ENCODE assay signal across 8 cellular contexts in the genomic region with DNA sequence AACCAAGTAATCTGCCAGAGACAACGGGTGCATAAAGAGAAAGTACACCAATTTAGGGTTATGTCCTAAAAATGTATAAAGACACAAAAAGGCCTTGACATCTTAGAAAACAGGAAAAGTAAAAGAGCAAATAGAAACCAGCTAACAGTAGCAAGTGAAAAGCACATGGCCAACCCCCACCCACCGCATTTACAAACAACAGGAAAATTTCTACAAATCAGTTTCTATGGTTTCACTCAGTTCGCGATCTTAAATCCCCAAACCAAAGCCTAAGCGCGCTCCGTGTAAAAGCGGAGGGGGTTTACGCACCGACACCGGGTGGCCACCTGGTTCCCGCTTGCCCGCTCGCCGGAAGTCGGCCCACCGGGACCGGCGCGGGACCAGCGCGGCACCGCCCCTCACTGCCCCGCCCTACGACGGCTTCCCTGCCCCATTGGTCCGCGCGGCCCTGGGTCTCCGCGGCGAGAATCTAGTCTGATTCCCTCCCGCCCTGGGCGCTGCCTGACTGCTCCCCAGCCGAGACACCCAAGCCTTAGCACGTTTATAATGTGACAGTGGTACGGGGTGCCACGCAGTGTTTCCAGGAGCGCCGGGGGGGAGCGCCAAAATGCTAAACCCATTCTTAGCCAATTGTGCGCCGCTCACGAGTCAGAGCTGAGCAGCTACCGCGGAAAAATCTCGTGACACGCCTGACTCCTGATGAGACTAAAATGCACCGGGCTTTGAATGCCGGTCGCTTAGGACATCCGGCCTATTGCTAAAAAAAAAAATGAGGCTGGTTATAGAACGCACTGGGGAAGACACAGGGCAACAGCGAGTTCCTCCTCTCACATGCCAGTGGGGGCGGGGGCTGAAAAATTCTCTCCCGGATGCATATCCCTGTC. TPM values are rescaled to one million over a fixed set of nuclear protein-coding genes. Genes with fewer than 3 reads are reported as not detected.
DNase-seq lines count a peak whose midpoint lies in the region; FAIRE-seq and TF ChIP-seq lines count a peak whose summit lies in the region.

Gene GART, minus strand, starts transcription at position 362 of the 884 bp plus-strand sequence. CDS start 2,802 bp downstream, outside the sequence.

- H3K27ac ChIP-seq in SJCRH30 (peak within 1 kb of the TSS; percentile 99), neutrophil (peak within 1 kb of the TSS; percentile 98), substantia nigra (ENCODE audit: low read depth, low read length, poor library complexity, severe bottlenecking) (peak within 1 kb of the TSS; percentile 98)

- H3K4me1 ChIP-seq in SJCRH30 (peaks cover 11% of the 10 kb centered on the region), neutrophil (ENCODE audit: control insufficient read depth in 1 of 2, insufficient read depth in 1 of 2, low read depth in 1 of 2, low read length in 1 of 2) (peaks cover 44 to 46% of the 10 kb centered on the region in 2 experiments)

- TF ChIP-seq CTCF in neutrophil (IDR thresholded peaks at IDR 0.05) = no peak

- H3K4me3 ChIP-seq in SJCRH30 (peak within 1 kb of the TSS; percentile 90), neutrophil (ENCODE audit: low read depth in 1 of 2, low read length in 1 of 2) (peak within 1 kb of the TSS; percentile 90 to 98)

- DNase-seq in G401 (ENCODE audit: low spot score) (peak; percentile 85), H54 (ENCODE audit: insufficient read length, low spot score) (peak; percentile 75), LoVo (ENCODE audit: low spot score) (peak; percentile 89), SJCRH30 (peak; percentile 87 to 88), foreskin melanocyte (peak; percentile 77), substantia nigra (lab: John Stamatoyannopoulos, UW) (peak; percentile 14 to 87 (median 72))
- peak; percentile 73 for DNase-seq in activated gamma-delta T cell treated with anti-CD3 and anti-CD28 coated beads, Interleukin-2, amount 50 U/mL, for 16 hours (ENCODE audit: low read depth)

- no peak for FAIRE-seq in H54 (lab: Jason Lieb, UNC)

- H3K36me3 ChIP-seq in SJCRH30 (peaks cover 40% of the 10 kb centered on the region), neutrophil (peaks cover 8% of the 10 kb centered on the region)

- H3K9me3 ChIP-seq in SJCRH30 (replicated peaks) = no peaks in the 10 kb centered on the region
- no peaks in the 10 kb centered on the region for H3K9me3 ChIP-seq in neutrophil

- TF ChIP-seq POLR2A in H54 (IDR thresholded peaks at IDR 0.05; ENCODE audit: low read depth, low read length) = peak; percentile 95

- in situ Hi-C loops in G401 (cut with HindIII; ENCODE audit: low sequenced_read_pairs) = no loop called here

- no peaks in the 10 kb centered on the region for H3K27me3 ChIP-seq in SJCRH30
- no peaks in the 10 kb centered on the region for H3K27me3 ChIP-seq in neutrophil

RNA-seq across cellular contexts. Expression of gene GART, which starts in this region (rescaled TPM):
- 39.0 and 106 TPM in 2 replicates for total RNA-seq in G401 (2014; rRNA removed; shearing (Covaris generic))
- total RNA-seq in SJCRH30 (2014; rRNA removed; shearing (Covaris generic)) = 171 and 193 TPM in 2 replicates

Comparison
In these comparisons a context has a peak if more than half of its experiments do, and no peak if none do; other contexts are left out.
1. Peak in every context shown above with its lines: DNase-seq, H3K4me3 ChIP-seq and H3K27ac ChIP-seq.